ENCODE assay signal across 2 cellular contexts in genomic region chr15:22903427-22903826, GRCh38.
TF ChIP-seq lines count a peak whose summit lies in the region.

No MANE protein-coding gene starts in this region.

TF ChIP-seq in IMR-90, 13 proteins besides CTCF, POLR2A, EP300 and RAD21 (continued from another document):
- TF ChIP-seq ELK1 (IDR thresholded peaks at IDR 0.05; ENCODE audit: borderline replicate concordance, low read depth, low read length) (no peak), BHLHE40 (IDR thresholded peaks at IDR 0.05; ENCODE audit: low read depth, low read length) (no peak), USF2 (IDR thresholded peaks at IDR 0.05; ENCODE audit: low read depth, low read length) (no peak)
TF ChIP-seq in IMR-90: peak in this region for 0.

TF ChIP-seq in GM12878, 131 proteins besides CTCF, POLR2A, EP300 and RAD21 (continued from another document):
- TF ChIP-seq ZNF592 (IDR thresholded peaks at IDR 0.05) = no peak
- TF ChIP-seq TCF3 (IDR thresholded peaks at IDR 0.05; ENCODE audit: borderline replicate concordance, insufficient read depth, low read depth, low read length) = no peak
- TF ChIP-seq FOS (IDR thresholded peaks at IDR 0.05; ENCODE audit: borderline replicate concordance, extremely low read depth, insufficient read length) = no peak
- no peak for TF ChIP-seq JUND (IDR thresholded peaks at IDR 0.05; ENCODE audit: low read depth, low read length)
- no peak for TF ChIP-seq ASH2L (IDR thresholded peaks at IDR 0.05; ENCODE audit: borderline replicate concordance, low read depth)
- no peak for TF ChIP-seq BACH1 (IDR thresholded peaks at IDR 0.05; ENCODE audit: borderline replicate concordance)
TF ChIP-seq in GM12878: peak in this region for 0.
